In the genomic region with DNA sequence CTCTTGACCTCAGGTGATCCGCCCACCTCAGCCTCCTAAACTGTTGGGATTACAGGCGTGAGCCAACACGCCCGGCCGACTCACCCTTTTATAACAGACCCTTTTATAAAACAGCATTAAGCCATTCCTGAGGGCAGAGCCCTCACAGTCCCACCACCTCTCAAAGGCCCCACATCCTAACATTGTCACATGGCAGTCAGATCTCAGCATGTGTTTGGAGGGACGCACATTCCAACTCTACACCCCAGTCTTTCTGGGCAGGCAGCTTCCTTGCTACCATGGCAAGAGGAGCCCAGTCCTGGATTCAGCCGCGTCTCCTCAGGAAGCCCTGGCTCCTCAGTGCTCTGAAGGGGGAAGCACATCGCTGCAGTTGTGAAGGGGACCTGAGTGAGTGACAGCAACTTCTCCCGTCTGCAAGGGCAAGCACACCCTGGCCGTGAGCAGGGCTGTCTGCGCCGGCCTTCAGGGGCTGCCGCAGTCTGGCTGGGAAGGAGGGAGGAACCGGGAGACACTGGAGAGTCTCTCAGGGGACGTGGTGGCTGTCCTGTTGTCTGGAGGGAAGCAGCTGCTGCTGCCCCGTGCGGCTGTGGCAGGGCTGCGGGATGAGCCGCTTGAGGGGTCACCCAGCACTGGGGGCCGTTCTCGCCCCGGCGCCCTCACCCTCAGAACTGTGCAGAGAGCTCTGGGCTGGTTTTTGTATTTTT, we compare ENCODE assay signal across 3 cellular contexts.
TF ChIP-seq lines count a peak whose summit lies in the region.

No MANE protein-coding gene starts in this region.

TF ChIP-seq in GM23338, 12 proteins besides CTCF, POLR2A, EP300 and RAD21:
- TF ChIP-seq STAT1 (IDR thresholded peaks at IDR 0.05; ENCODE audit: unreplicated experiment) = no peak

TF ChIP-seq in H1, 55 proteins besides CTCF, POLR2A, EP300 and RAD21:
- TF ChIP-seq, protein P1, sequence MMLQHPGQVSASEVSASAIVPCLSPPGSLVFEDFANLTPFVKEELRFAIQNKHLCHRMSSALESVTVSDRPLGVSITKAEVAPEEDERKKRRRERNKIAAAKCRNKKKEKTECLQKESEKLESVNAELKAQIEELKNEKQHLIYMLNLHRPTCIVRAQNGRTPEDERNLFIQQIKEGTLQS (IDR thresholded peaks at IDR 0.05; ENCODE audit: insufficient read depth, low read depth, low read length) = no peak

TF ChIP-seq in SK-N-SH, 30 proteins besides CTCF, POLR2A, EP300 and RAD21:
- TF ChIP-seq SMC3 (IDR thresholded peaks at IDR 0.05; ENCODE audit: low read depth, low read length) (no peak), RFX5 (IDR thresholded peaks at IDR 0.05; ENCODE audit: low read length) (no peak), CHD2 (IDR thresholded peaks at IDR 0.05; ENCODE audit: low read length, partially characterized antibody) (no peak)
